15 cellular contexts compared by ENCODE assay signal in genomic region chr16:23920446-23920845, GRCh38.
"Had no signal": no experiment of that assay in that cellular context is flagged by ENCODE, and none has a peak within 500 bp of the region (broad histone marks: within the 10 kb centered on the region; RNA-seq: fewer than 3 reads in every experiment).

No MANE protein-coding gene starts in this region.

- H3K9me3 ChIP-seq: body of pancreas, lower lobe of right lung, ovary, tibial artery had no signal

- H3K9me3 Mint-ChIP-seq: mesothelial cell of epicardium, neural crest cell had no signal

- H3K27me3 Mint-ChIP-seq: activated naive CD4-positive, alpha-beta T cell treated with anti-CD3 and anti-CD28 coated beads, Interleukin-2, amount 10 ng/mL, durations not matched to agents 7 days and 5 days had no signal

- H3K27ac Mint-ChIP-seq: activated naive CD4-positive, alpha-beta T cell treated with anti-CD3 and anti-CD28 coated beads, Interleukin-2, amount 10 ng/mL, durations not matched to agents 7 days and 5 days; mesothelial cell of epicardium had no signal

- H3K27ac ChIP-seq: body of pancreas, coronary artery, foreskin keratinocyte, lower lobe of right lung, ovary, tibial artery had no signal

- H3K27me3 ChIP-seq: body of pancreas, foreskin keratinocyte, ovary, tibial artery had no signal

- H3K36me3 Mint-ChIP-seq: mesothelial cell of epicardium had no signal

- H3K4me3 ChIP-seq: body of pancreas, coronary artery, lower lobe of right lung, ovary, tibial artery had no signal

- H3K4me1 ChIP-seq: body of pancreas, foreskin keratinocyte, lower lobe of right lung, tibial artery had no signal

- H3K36me3 ChIP-seq: lower lobe of right lung, ovary, tibial artery had no signal

- H3K4me3 Mint-ChIP-seq: activated naive CD4-positive, alpha-beta T cell treated with anti-CD3 and anti-CD28 coated beads, Interleukin-2, amount 10 ng/mL, durations not matched to agents 7 days and 5 days; mesothelial cell of epicardium; neural crest cell had no signal

- DNase-seq: activated CD8-positive, alpha-beta memory T cell treated with anti-CD3 and anti-CD28 coated beads, Interleukin-2, amount 50 U/mL, for 48 hours; activated naive CD4-positive, alpha-beta T cell treated with anti-CD3 and anti-CD28 coated beads, Interleukin-2, amount 10 ng/mL, durations not matched to agents 7 days and 5 days; amygdala; body of pancreas; central memory CD4-positive, alpha-beta T cell; effector CD8-positive, alpha-beta T cell; foreskin keratinocyte; left colon; lower lobe of right lung; ovary; T-helper 9 cell; tibial artery had no signal
